1 cellular context compared by ENCODE assay signal in the genomic region with DNA sequence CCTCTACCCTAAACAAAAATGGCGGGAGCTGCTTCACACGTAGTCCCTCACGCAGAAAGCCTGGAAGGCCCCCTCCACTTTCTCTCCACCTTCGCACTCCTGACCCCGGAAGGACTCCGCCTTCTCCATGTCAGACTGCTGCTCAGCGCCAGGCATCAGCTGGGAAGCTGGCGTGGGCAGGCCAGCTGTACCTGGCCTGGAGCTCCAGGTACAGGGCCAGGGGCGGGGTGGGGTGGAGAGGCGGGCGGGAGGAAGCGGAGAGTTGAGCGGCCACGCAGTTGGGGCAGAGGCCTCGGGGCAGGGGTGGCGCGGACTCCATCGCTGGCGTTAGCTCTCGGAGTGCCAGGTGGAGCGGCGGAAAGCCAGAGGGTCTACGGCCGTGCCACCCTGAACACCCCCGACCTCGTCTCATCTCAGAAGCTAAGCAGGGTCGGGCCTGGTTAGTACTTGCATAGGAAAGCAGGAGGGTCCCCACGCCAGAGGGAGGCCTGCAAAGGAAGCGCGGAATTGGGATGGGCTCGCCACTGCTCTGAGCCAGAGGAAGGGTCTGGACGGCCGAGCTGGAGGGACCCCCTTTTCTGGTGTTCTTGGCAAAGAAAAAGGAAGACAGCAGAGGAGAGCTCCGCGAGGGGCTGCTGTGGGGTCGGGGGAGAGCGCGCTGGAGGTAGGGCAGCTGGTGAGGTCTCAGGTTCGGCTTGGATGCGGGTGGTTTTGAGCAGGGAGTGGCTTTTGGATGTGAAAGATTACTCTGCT.
TF ChIP-seq lines count a peak whose summit lies in the region.

A gene with protein sequence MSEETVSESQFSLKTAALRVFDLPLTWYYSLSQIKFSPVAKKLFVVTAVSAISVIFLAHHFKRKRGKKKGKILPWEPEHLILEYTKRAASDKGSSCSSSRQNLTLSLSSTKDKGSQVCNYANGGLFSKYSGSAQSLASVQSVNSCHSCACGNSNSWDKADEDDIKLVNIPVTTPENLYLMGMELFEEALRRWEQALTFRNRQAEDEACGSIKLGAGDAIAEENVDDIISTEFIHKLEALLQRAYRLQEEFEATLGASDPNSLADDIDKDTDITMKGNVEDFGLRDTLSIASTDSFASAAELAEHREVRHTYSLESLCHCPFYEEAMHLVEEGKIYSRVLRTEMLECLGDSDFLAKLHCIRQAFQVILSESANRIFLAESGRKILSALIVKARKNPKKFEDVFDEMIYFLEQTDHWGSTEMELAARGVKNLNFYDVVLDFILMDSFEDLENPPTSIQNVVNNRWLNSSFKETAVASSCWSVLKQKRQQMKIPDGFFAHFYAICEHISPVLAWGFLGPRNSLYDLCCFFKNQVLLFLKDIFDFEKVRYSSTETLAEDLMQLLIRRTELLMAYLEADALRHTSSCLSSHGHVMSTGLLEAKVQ (plus strand): TSS at position 121 of the 753 bp plus-strand sequence. CDS start 3,604 bp downstream, outside the sequence.

TF ChIP-seq in HCT116, 20 proteins besides CTCF, POLR2A, EP300 and RAD21 (continued from another document):
- TF ChIP-seq SIN3A (IDR thresholded peaks at IDR 0.05; ENCODE audit: low read depth) (peak; percentile 79), ZFX (IDR thresholded peaks at IDR 0.05) (peak; percentile 80), YY1 (IDR thresholded peaks at IDR 0.05; ENCODE audit: extremely low read depth, insufficient replicate concordance, low read depth, low read length) (peak; percentile 99)
- TF ChIP-seq, protein P1, sequence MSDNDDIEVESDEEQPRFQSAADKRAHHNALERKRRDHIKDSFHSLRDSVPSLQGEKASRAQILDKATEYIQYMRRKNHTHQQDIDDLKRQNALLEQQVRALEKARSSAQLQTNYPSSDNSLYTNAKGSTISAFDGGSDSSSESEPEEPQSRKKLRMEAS (IDR thresholded peaks at IDR 0.05), result peak; percentile 88
- TF ChIP-seq, protein P2, sequence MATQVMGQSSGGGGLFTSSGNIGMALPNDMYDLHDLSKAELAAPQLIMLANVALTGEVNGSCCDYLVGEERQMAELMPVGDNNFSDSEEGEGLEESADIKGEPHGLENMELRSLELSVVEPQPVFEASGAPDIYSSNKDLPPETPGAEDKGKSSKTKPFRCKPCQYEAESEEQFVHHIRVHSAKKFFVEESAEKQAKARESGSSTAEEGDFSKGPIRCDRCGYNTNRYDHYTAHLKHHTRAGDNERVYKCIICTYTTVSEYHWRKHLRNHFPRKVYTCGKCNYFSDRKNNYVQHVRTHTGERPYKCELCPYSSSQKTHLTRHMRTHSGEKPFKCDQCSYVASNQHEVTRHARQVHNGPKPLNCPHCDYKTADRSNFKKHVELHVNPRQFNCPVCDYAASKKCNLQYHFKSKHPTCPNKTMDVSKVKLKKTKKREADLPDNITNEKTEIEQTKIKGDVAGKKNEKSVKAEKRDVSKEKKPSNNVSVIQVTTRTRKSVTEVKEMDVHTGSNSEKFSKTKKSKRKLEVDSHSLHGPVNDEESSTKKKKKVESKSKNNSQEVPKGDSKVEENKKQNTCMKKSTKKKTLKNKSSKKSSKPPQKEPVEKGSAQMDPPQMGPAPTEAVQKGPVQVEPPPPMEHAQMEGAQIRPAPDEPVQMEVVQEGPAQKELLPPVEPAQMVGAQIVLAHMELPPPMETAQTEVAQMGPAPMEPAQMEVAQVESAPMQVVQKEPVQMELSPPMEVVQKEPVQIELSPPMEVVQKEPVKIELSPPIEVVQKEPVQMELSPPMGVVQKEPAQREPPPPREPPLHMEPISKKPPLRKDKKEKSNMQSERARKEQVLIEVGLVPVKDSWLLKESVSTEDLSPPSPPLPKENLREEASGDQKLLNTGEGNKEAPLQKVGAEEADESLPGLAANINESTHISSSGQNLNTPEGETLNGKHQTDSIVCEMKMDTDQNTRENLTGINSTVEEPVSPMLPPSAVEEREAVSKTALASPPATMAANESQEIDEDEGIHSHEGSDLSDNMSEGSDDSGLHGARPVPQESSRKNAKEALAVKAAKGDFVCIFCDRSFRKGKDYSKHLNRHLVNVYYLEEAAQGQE (IDR thresholded peaks at IDR 0.05; ENCODE audit: low read depth), result no peak
- TF ChIP-seq, protein P3, sequence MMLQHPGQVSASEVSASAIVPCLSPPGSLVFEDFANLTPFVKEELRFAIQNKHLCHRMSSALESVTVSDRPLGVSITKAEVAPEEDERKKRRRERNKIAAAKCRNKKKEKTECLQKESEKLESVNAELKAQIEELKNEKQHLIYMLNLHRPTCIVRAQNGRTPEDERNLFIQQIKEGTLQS (IDR thresholded peaks at IDR 0.05), result no peak
